8 cellular contexts compared by ENCODE assay signal in the genomic region with DNA sequence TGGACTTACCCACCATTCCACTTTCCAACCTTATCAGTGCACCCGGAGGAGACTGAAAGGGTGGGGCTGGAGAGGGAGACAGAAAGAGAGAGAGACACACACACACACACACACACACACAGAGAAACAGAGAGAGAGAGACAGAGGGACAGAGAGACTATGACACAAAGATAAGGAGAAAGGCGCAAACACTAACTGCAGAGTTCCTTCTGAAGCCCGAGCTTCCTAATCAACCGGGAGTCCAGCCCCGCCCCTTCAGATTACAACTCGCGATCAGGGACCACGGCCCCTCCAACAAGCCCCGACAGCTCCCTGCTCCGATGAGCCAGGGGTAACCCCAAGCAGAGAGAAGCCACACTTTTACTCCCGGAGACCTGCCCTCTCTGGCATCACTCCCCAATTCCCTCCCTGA. TPM values are rescaled to one million over a fixed set of nuclear protein-coding genes. Genes with fewer than 3 reads are reported as not detected.
A peak's percentile ranks its signal among the peaks of the same experiment; 100 is the strongest.
DNase-seq lines count a peak whose midpoint lies in the region; ATAC-seq and TF ChIP-seq lines count a peak whose summit lies in the region.

No MANE protein-coding gene starts in this region.

- H3K9me3 Mint-ChIP-seq in activated naive CD4-positive, alpha-beta T cell treated with anti-CD3 and anti-CD28 coated beads, Interleukin-2, amount 10 ng/mL, durations not matched to agents 7 days and 5 days: no peaks in the 10 kb centered on the region

- CTCF ChIA-PET in activated naive CD4-positive, alpha-beta T cell treated with anti-CD3 and anti-CD28 coated beads, Interleukin-2, amount 10 ng/mL, durations not matched to agents 7 days and 5 days (lab: Charles Lee): interaction anchor here (1.3 to 1.9 kb wide), 3 partner anchors 9 to 35 kb away, joined by 3 to 8 read pairs (median 5); a partner anchor contains a TSS

- H3K36me3 ChIP-seq in kidney epithelial cell (ENCODE audit: control insufficient read depth, insufficient read depth, low read length) (no peaks in the 10 kb centered on the region), thoracic aorta (no peaks in the 10 kb centered on the region)

- peaks cover 6% of the 10 kb centered on the region for H3K36me3 Mint-ChIP-seq in activated naive CD4-positive, alpha-beta T cell treated with anti-CD3 and anti-CD28 coated beads, Interleukin-2, amount 10 ng/mL, durations not matched to agents 7 days and 5 days

- peaks cover 10 to 32% of the 10 kb centered on the region in 2 donors for H3K4me1 ChIP-seq in thoracic aorta (ENCODE audit: control insufficient read depth in 1 of 2, low read depth in 2 of 2)

- H3K27ac Mint-ChIP-seq in activated naive CD4-positive, alpha-beta T cell treated with anti-CD3 and anti-CD28 coated beads, Interleukin-2, amount 10 ng/mL, durations not matched to agents 7 days and 5 days: peak overlapping the region; percentile 93

- peaks cover 29% of the 10 kb centered on the region for H3K27me3 Mint-ChIP-seq in activated naive CD4-positive, alpha-beta T cell treated with anti-CD3 and anti-CD28 coated beads, Interleukin-2, amount 10 ng/mL, durations not matched to agents 7 days and 5 days

- H3K4me1 Mint-ChIP-seq in activated naive CD4-positive, alpha-beta T cell treated with anti-CD3 and anti-CD28 coated beads, Interleukin-2, amount 10 ng/mL, durations not matched to agents 7 days and 5 days: peaks cover 80% of the 10 kb centered on the region

- no peak for DNase-seq in activated naive CD4-positive, alpha-beta T cell treated with anti-CD3 and anti-CD28 coated beads, Interleukin-2, amount 10 ng/mL, durations not matched to agents 7 days and 5 days
- DNase-seq in activated naive CD4-positive, alpha-beta T cell (lab: John Stamatoyannopoulos, UW): no peak
- no peak for DNase-seq in astrocyte of the cerebellum (ENCODE audit: low read depth)
- DNase-seq in kidney epithelial cell (ENCODE audit: low read depth): no peak
- no peak for DNase-seq in thoracic aorta (ENCODE audit: low spot score)
- DNase-seq in NK-92 treated with Interleukin-12 subunit alpha and Interleukin-12 subunit beta, amount 100 ng/mL, for 24 hours (lab: John Stamatoyannopoulos, UW): no peak
- no peak for DNase-seq in pons (ENCODE audit: low spot score)

- in situ Hi-C loops in astrocyte of the cerebellum (cut with HindIII; ENCODE audit: low sequenced_read_pairs): no loop called here

- TF ChIP-seq CTCF in astrocyte of the cerebellum (IDR thresholded peaks at IDR 0.05; ENCODE audit: low read depth, low read length, missing control alignments) (no peak), kidney epithelial cell (IDR thresholded peaks at IDR 0.05; ENCODE audit: insufficient read depth, low read length, poor library complexity, severe bottlenecking) (no peak), thoracic aorta (IDR thresholded peaks at IDR 0.05) (no peak)

- no peaks in the 10 kb centered on the region for H3K9me3 ChIP-seq in thoracic aorta

- peak overlapping the region; percentile 34 for H3K4me3 ChIP-seq in astrocyte of the cerebellum (ENCODE audit: low read depth, low read length)
- peak overlapping the region; percentile 15 for H3K4me3 ChIP-seq in kidney epithelial cell (ENCODE audit: low read depth, low read length)
- peak overlapping the region; percentile 84 for H3K4me3 ChIP-seq in thoracic aorta

- H3K27ac ChIP-seq in thoracic aorta: peak overlapping the region; percentile 19 to 64

- H3K4me3 Mint-ChIP-seq in activated naive CD4-positive, alpha-beta T cell treated with anti-CD3 and anti-CD28 coated beads, Interleukin-2, amount 10 ng/mL, durations not matched to agents 7 days and 5 days: peak overlapping the region; percentile 74

- ATAC-seq in thoracic aorta (ENCODE audit: insufficient number of reproducible peaks, low FRiP score, low read depth) (no peak), HG03025 (IDR thresholded peaks at IDR 0.05; ENCODE audit: low FRiP score, unreplicated experiment) (no peak)

- H3K27me3 ChIP-seq in kidney epithelial cell (ENCODE audit: control insufficient read depth, insufficient read depth, low read length): peaks cover 31% of the 10 kb centered on the region
- H3K27me3 ChIP-seq in thoracic aorta (replicated peaks; ENCODE audit: insufficient read depth): no peaks in the 10 kb centered on the region

RNA-seq across cellular contexts. Expression of a gene that starts 0.5 kb away (rescaled TPM):
- total RNA-seq in kidney epithelial cell (1.5 and 2.1 TPM in 2 replicates), thoracic aorta (10 to 100 TPM in 1 of 2 donors, 1 to 10 TPM in 1; 8.3 to 18.7 TPM)

RNA-seq across cellular contexts. Expression of a gene that starts 9.3 kb away (rescaled TPM):
- total RNA-seq in kidney epithelial cell (13.6 and 14.7 TPM in 2 replicates), thoracic aorta (1 to 10 TPM; 1.8 to 5.0 TPM)

RNA-seq across cellular contexts. Expression of a gene that starts 9.4 kb away (rescaled TPM):
- total RNA-seq in kidney epithelial cell (10.4 and 23.1 TPM in 2 replicates), thoracic aorta (10 to 100 TPM; 14.0 to 18.0 TPM)

RNA-seq across cellular contexts. Expression of a gene that starts 9.8 kb away (rescaled TPM):
- 1.1 and 2.1 TPM in 2 replicates for total RNA-seq in kidney epithelial cell
- total RNA-seq in thoracic aorta: under 1 TPM; 0.56 to 0.95 TPM

RNA-seq across cellular contexts. Expression of a gene that starts 19.2 kb away (rescaled TPM):
- total RNA-seq in kidney epithelial cell (150 and 208 TPM in 2 replicates), thoracic aorta (100 to 1,000 TPM; 125 to 205 TPM)

Comparison
In these comparisons a context has a peak if more than half of its experiments do, and no peak if none do; other contexts are left out.
1. H3K4me3 ChIP-seq: peak in every context shown above with its lines; median percentile 84 in thoracic aorta; 34 in astrocyte of the cerebellum; 15 in kidney epithelial cell.